ENCODE assay signal across 19 cellular contexts in the genomic region with DNA sequence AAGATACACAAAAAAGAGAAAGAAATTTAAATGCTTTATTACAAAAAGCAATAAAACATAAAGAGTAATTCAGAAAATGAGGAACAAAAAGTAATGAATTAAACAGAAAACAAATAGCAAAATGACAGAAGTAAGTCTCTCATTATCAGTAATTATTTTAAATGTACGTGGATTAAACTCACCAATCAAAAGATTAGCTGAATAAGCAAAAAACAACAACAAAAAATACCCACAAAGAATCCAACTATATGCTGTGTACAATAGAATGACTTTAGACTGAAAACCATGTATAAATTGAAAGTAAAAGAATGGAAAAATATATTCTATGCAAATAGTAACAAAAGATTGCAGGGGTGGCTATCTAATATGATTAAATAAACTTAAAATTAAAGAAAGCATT.
A peak's percentile ranks its signal among the peaks of the same experiment; 100 is the strongest.
DNase-seq lines count a peak whose midpoint lies in the region; ATAC-seq, FAIRE-seq and TF ChIP-seq lines count a peak whose summit lies in the region.
"Had no signal": no experiment of that assay in that cellular context is flagged by ENCODE, and none has a peak within 500 bp of the region (broad histone marks: within the 10 kb centered on the region; RNA-seq: fewer than 3 reads in every experiment).

No MANE protein-coding gene starts in this region.

- 5% methylated on average over 1 of the region's 1 CpG for WGBS in A549 (ENCODE audit: missing lambda C conversion rate)
- 0% methylated on average over 1 of the region's 1 CpG for WGBS in K562 (ENCODE audit: insufficient coverage, low coverage, missing lambda C conversion rate)

- TF ChIP-seq POLR2A in A549 (IDR thresholded peaks at IDR 0.05; ENCODE audit: low read length) (no peak), K562 (conservative IDR thresholded peaks at IDR 0.05) (no peak)

- no peaks in the 10 kb centered on the region for H4K20me1 ChIP-seq in K562 (replicated peaks; ENCODE audit: control insufficient read depth, insufficient read depth, low read length)
- H4K20me1 ChIP-seq: BLaER1 treated with 17β-estradiol and CSF1 and Interleukin-3, amounts not matched to agents 10 nM and 100 nM had no signal

- H3K4me3 ChIP-seq in A549 (no peak overlapping the region), HUES48 (ENCODE audit: low read depth, low read length) (0 out of 2 replicates have a peak overlapping the region, but pooled peaks have one; percentile 9), K562 (no peak overlapping the region)
- H3K4me3 ChIP-seq: BLaER1 treated with 17β-estradiol and CSF1 and Interleukin-3, amounts not matched to agents 10 nM and 100 nM had no signal

- in situ Hi-C loops in K562 (cut with MboI), result no loop called here

- no peaks in the 10 kb centered on the region for H3K79me2 ChIP-seq in K562 (ENCODE audit: control insufficient read depth, insufficient read depth, low read length)

- H3K4me2 ChIP-seq in A549, result no peak overlapping the region
- H3K4me2 ChIP-seq in K562 (ENCODE audit: insufficient read depth, low read length), result no peak overlapping the region
- H3K4me2 ChIP-seq: BLaER1 treated with 17β-estradiol and CSF1 and Interleukin-3, amounts not matched to agents 10 nM and 100 nM had no signal

- CTCF ChIA-PET in A549 (lab: Yijun Ruan, JAX), result no interaction called here
- CTCF ChIA-PET in K562 (lab: Yijun Ruan, JAX; ENCODE audit: low intra/inter-chr PET ratio), result no interaction called here

- no peak for TF ChIP-seq RAD21 in A549 (conservative IDR thresholded peaks at IDR 0.05 in 1 of 2, IDR thresholded peaks at IDR 0.05 in 1 of 2)
- TF ChIP-seq RAD21 in K562 (CRISPR knock-in tag; conservative IDR thresholded peaks at IDR 0.05 in 1 of 2, IDR thresholded peaks at IDR 0.05 in 1 of 2), result no peak

- H3K4me1 ChIP-seq in A549 (no peaks in the 10 kb centered on the region), HUES48 (ENCODE audit: control insufficient read depth, insufficient read depth, low read length) (no peaks in the 10 kb centered on the region), K562 (replicated peaks in 1 of 2; ENCODE audit: control insufficient read depth in 2 of 2, insufficient read depth in 2 of 2, low read length in 2 of 2) (no peaks in the 10 kb centered on the region)
- H3K4me1 ChIP-seq: BLaER1 treated with 17β-estradiol and CSF1 and Interleukin-3, amounts not matched to agents 10 nM and 100 nM; Caco-2 had no signal

- BruUV-seq in K562 (replicated peaks; lab: Mats Ljungman, UMichigan), result no TSS peak

- TF ChIP-seq CTCF in A549 (IDR thresholded peaks at IDR 0.05), result no peak
- no peak for TF ChIP-seq CTCF in K562 (IDR thresholded peaks at IDR 0.05 in 2 of 3, conservative IDR thresholded peaks at IDR 0.05 in 1 of 3; ENCODE audit: insufficient read depth in 2 of 3, low read depth in 1 of 3, low read length in 3 of 3)

- FAIRE-seq in A549 (lab: Jason Lieb, UNC) (no peak), K562 (lab: Jason Lieb, UNC) (no peak)
- FAIRE-seq: D721Med, GM12891, GM19239 had no signal

- no peaks in the 10 kb centered on the region for H3K9me3 ChIP-seq in A549
- H3K9me3 ChIP-seq in HUES48 (ENCODE audit: control insufficient read depth, insufficient read depth, low read length), result peaks cover 51% of the 10 kb centered on the region
- no peaks in the 10 kb centered on the region for H3K9me3 ChIP-seq in K562 (replicated peaks; ENCODE audit: control insufficient read depth, insufficient read depth, low read depth, low read length)
- H3K9me3 ChIP-seq: Caco-2 had no signal

- H2AFZ ChIP-seq in K562 (ENCODE audit: low read depth, low read length), result no peak overlapping the region

- no peak for TF ChIP-seq EP300 in A549 (IDR thresholded peaks at IDR 0.05)
- TF ChIP-seq EP300 in K562 (IDR thresholded peaks at IDR 0.05; ENCODE audit: low read length), result no peak

- H3K36me3 ChIP-seq in HUES48 (ENCODE audit: control insufficient read depth, insufficient read depth, low read length), result no peaks in the 10 kb centered on the region
- no peaks in the 10 kb centered on the region for H3K36me3 ChIP-seq in K562 (ENCODE audit: control insufficient read depth, insufficient read depth, low read length)
- H3K36me3 ChIP-seq: BLaER1 treated with 17β-estradiol and CSF1 and Interleukin-3, amounts not matched to agents 10 nM and 100 nM had no signal

- no peaks in the 10 kb centered on the region for H3K9me1 ChIP-seq in K562 (ENCODE audit: control insufficient read depth, insufficient read depth, low read length)

- POLR2A ChIA-PET in A549 (lab: Yijun Ruan, JAX), result no interaction called here
- POLR2A ChIA-PET in K562 (lab: Yijun Ruan, JAX), result no interaction called here

- no peak overlapping the region for H3K27ac ChIP-seq in A549
- H3K27ac ChIP-seq in HUES48 (ENCODE audit: low read depth, low read length), result no peak overlapping the region
- H3K27ac ChIP-seq in K562 (ENCODE audit: extremely low read depth, low read depth, low read length), result no peak overlapping the region
- H3K27ac ChIP-seq: BLaER1 treated with 17β-estradiol and CSF1 and Interleukin-3, amounts not matched to agents 10 nM and 100 nM; C4-2B had no signal

- intact Hi-C loops in K562 (cut with micrococcal nuclease), result no loop called here

- no peak overlapping the region for H3K9ac ChIP-seq in HUES48 (ENCODE audit: low read depth, low read length)
- no peak overlapping the region for H3K9ac ChIP-seq in K562 (ENCODE audit: insufficient read depth in 1 of 2, low read depth in 2 of 2, low read length in 2 of 2)
- H3K9ac ChIP-seq: BLaER1 treated with 17β-estradiol and CSF1 and Interleukin-3, amounts not matched to agents 10 nM and 100 nM had no signal

- DNase-seq in A549 (ENCODE audit: low read depth in 1 of 2, low spot score in 1 of 2), result no peak
- DNase-seq in K562 (ENCODE audit: extremely low read depth in 1 of 4, low spot score in 3 of 4), result no peak
- no peak for DNase-seq in NCI-H1694 treated with DMSO at 0.1 percent for 48 hours (lab: John Stamatoyannopoulos, UW)
- no peak for DNase-seq in NK-92 treated with Interleukin-12 subunit alpha and Interleukin-12 subunit beta, amount 100 ng/mL, for 24 hours (lab: John Stamatoyannopoulos, UW)
- DNase-seq: 8988T; AML-193; Caco-2; Calu3; CD4-positive, alpha-beta T cell; CD8-positive, alpha-beta T cell; DMS79 treated with DMSO at 0.1 percent for 48 hours; GF-D8 had no signal

- no peak for ATAC-seq in A549
- no peak for ATAC-seq in K562
- ATAC-seq in HG02840 (IDR thresholded peaks at IDR 0.05; ENCODE audit: low FRiP score, unreplicated experiment), result no peak
- ATAC-seq: CD8-positive, alpha-beta T cell had no signal

- H3K27me3 ChIP-seq in HUES48 (ENCODE audit: control insufficient read depth, insufficient read depth, low read length) (no peaks in the 10 kb centered on the region), K562 (ENCODE audit: control insufficient read depth in 2 of 2, insufficient read depth in 2 of 2, low read length in 2 of 2) (no peaks in the 10 kb centered on the region)
- H3K27me3 ChIP-seq: BLaER1 treated with 17β-estradiol and CSF1 and Interleukin-3, amounts not matched to agents 10 nM and 100 nM had no signal

TF ChIP-seq in A549, 52 proteins besides CTCF, POLR2A, EP300 and RAD21:
- TF ChIP-seq MAFK (IDR thresholded peaks at IDR 0.05; ENCODE audit: partially characterized antibody), result peak; percentile 80
- no peak for TF ChIP-seq POLR2AphosphoS2 (conservative IDR thresholded peaks at IDR 0.05; ENCODE audit: low read length)
TF ChIP-seq in A549: peak in this region for 1.

TF ChIP-seq in K562, 482 proteins besides CTCF, POLR2A, EP300 and RAD21:
- TF ChIP-seq ZNF316 (IDR thresholded peaks at IDR 0.05), result peak; percentile 86
- TF ChIP-seq MAFK (IDR thresholded peaks at IDR 0.05; ENCODE audit: low read length), result peak; percentile 58; the same call in 1 of the 2 replicates
- 0 out of 2 replicates have a peak, but pooled peaks have one; percentile 52 for TF ChIP-seq MAFF (IDR thresholded peaks at IDR 0.05; ENCODE audit: low read length)
- peak; percentile 65; the same call in 1 of the 2 replicates for TF ChIP-seq C11orf30 (IDR thresholded peaks at IDR 0.05; ENCODE audit: low read depth)
- TF ChIP-seq SIN3A (IDR thresholded peaks at IDR 0.05; ENCODE audit: borderline replicate concordance in 2 of 2, control insufficient read depth in 1 of 2, low read depth in 2 of 2, low read length in 2 of 2), result no peak
- no peak for TF ChIP-seq ERF (CRISPR knock-in tag; IDR thresholded peaks at IDR 0.05)
- TF ChIP-seq ARHGAP35 (IDR thresholded peaks at IDR 0.05; ENCODE audit: partially characterized antibody), result no peak
- peak; percentile 68 for TF ChIP-seq MAFG (tag; conservative IDR thresholded peaks at IDR 0.05)

Comparison
In these comparisons a context has a peak if more than half of its experiments do, and no peak if none do; other contexts are left out.
1. Of the 35 proteins assayed by ChIP-seq in both K562 and A549: peak only in K562: none; only in A549: none; in both: MAFK; in neither: 34.